In genomic region chr6:44269921-44270525, GRCh38 we compare ENCODE assay signal across 9 cellular contexts. TPM values are rescaled to one million over a fixed set of nuclear protein-coding genes. Genes with fewer than 3 reads are reported as not detected.
DNase-seq lines count a peak whose midpoint lies in the region; ATAC-seq and TF ChIP-seq lines count a peak whose summit lies in the region.
"Had no signal": no experiment of that assay in that cellular context is flagged by ENCODE, and none has a peak within 500 bp of the region (broad histone marks: within the 10 kb centered on the region; RNA-seq: fewer than 3 reads in every experiment).

TMEM151B (plus strand) TSS chr6:44270450; CDS start chr6:44270743, 293 bp downstream.

- no peak within 1 kb of the TSS for H2BK12ac ChIP-seq in mesenchymal stem cell (ENCODE audit: low read length in 2 of 2)

- H3K27ac ChIP-seq in cardiac muscle cell (no peak within 1 kb of the TSS), mesenchymal stem cell (ENCODE audit: low read length, poor library complexity, severe bottlenecking) (no peak within 1 kb of the TSS), vagina (no peak within 1 kb of the TSS)

- H3K9me3 ChIP-seq in cardiac muscle cell (ENCODE audit: low read depth) (no peaks in the 10 kb centered on the region), mesenchymal stem cell (ENCODE audit: control insufficient read depth, low read length) (no peaks in the 10 kb centered on the region), vagina (no peaks in the 10 kb centered on the region)

- peaks cover 29% of the 10 kb centered on the region for H3K4me1 Mint-ChIP-seq in activated naive CD8-positive, alpha-beta T cell treated with anti-CD3 and anti-CD28 coated beads for 36 hours

- no peak within 1 kb of the TSS for H2BK5ac ChIP-seq in mesenchymal stem cell (ENCODE audit: low read depth, low read length, poor library complexity, severe bottlenecking)

- 11% methylated on average over 9 of the region's 29 CpGs for WGBS in mesenchymal stem cell

- H3K4me3 ChIP-seq in cardiac muscle cell (peak within 1 kb of the TSS; percentile 52), mesenchymal stem cell (ENCODE audit: insufficient read depth in 1 of 2, low read depth in 1 of 2, low read length in 2 of 2) (peak within 1 kb of the TSS in 1 of 2 experiments; percentile 48), vagina (peak within 1 kb of the TSS; percentile 35 to 51)

- TF ChIP-seq POLR2A in vagina (IDR thresholded peaks at IDR 0.05), result no peak

- no peaks in the 10 kb centered on the region for H3K79me1 ChIP-seq in mesenchymal stem cell (replicated peaks; ENCODE audit: low read length, poor library complexity, severe bottlenecking)

- no peak within 1 kb of the TSS for H2BK15ac ChIP-seq in mesenchymal stem cell (ENCODE audit: low read depth, poor library complexity, severe bottlenecking)

- no peak within 1 kb of the TSS for H2AK5ac ChIP-seq in mesenchymal stem cell (ENCODE audit: low read length, severe bottlenecking)

- H3K14ac ChIP-seq in mesenchymal stem cell (ENCODE audit: low read length in 2 of 2), result no peak within 1 kb of the TSS

- CTCF ChIA-PET in GM10248 (lab: Yijun Ruan, JAX), result interaction anchor here (1.4 to 7.3 kb wide), 6 partner anchors 8 to 97 kb away, joined by 5 to 182 read pairs (median 29); partner anchors contain the start of gene AARS2

- H3K4me1 ChIP-seq in cardiac muscle cell (ENCODE audit: low read depth), result peaks cover 3% of the 10 kb centered on the region
- peaks cover 2% of the 10 kb centered on the region for H3K4me1 ChIP-seq in mesenchymal stem cell (ENCODE audit: control insufficient read depth, insufficient read depth, low read depth, low read length)
- peaks cover 1% of the 10 kb centered on the region for H3K4me1 ChIP-seq in vagina

- no peak within 1 kb of the TSS for H3K9ac ChIP-seq in mesenchymal stem cell (ENCODE audit: low read length)

- H3K27me3 ChIP-seq in cardiac muscle cell (peaks cover 26% of the 10 kb centered on the region), mesenchymal stem cell (ENCODE audit: control insufficient read depth in 1 of 2, insufficient read depth in 1 of 2, low read length in 2 of 2) (peaks cover 59 to 65% of the 10 kb centered on the region in 2 experiments), vagina (peaks cover 8% of the 10 kb centered on the region)

- H3K36me3 ChIP-seq in cardiac muscle cell (no peaks in the 10 kb centered on the region), mesenchymal stem cell (ENCODE audit: control insufficient read depth in 1 of 2, insufficient read depth in 2 of 2, low read depth in 1 of 2, low read length in 2 of 2) (no peaks in the 10 kb centered on the region), vagina (no peaks in the 10 kb centered on the region)

- peak within 1 kb of the TSS; percentile 70 for H3K4me2 ChIP-seq in mesenchymal stem cell (ENCODE audit: low read length, poor library complexity, severe bottlenecking)

- no peak within 1 kb of the TSS for H4K91ac ChIP-seq in mesenchymal stem cell (ENCODE audit: low read length)

- H3K27ac Mint-ChIP-seq in activated naive CD8-positive, alpha-beta T cell treated with anti-CD3 and anti-CD28 coated beads for 36 hours, result no peak within 1 kb of the TSS

- POLR2A ChIA-PET in GM10248 (lab: Yijun Ruan, JAX), result no interaction called here

- no peak for TF ChIP-seq CTCF in cardiac muscle cell (IDR thresholded peaks at IDR 0.05; ENCODE audit: low read depth, low read length)
- TF ChIP-seq CTCF in vagina (IDR thresholded peaks at IDR 0.05), result no peak
- no peak for TF ChIP-seq CTCF in GM10248 (IDR thresholded peaks at IDR 0.05; ENCODE audit: control extremely low read depth, extremely low read depth, low read depth, missing control alignments)

- H2BK120ac ChIP-seq in mesenchymal stem cell (ENCODE audit: low read depth, low read length), result no peak within 1 kb of the TSS

- peaks cover 58% of the 10 kb centered on the region for H3K27me3 Mint-ChIP-seq in activated naive CD8-positive, alpha-beta T cell treated with anti-CD3 and anti-CD28 coated beads for 36 hours

- no peak within 1 kb of the TSS for H4K8ac ChIP-seq in mesenchymal stem cell (ENCODE audit: low read length)

- H3K18ac ChIP-seq in mesenchymal stem cell (ENCODE audit: low read depth in 1 of 2, low read length in 2 of 2), result no peak within 1 kb of the TSS

- H3K36me3 Mint-ChIP-seq in activated naive CD8-positive, alpha-beta T cell treated with anti-CD3 and anti-CD28 coated beads for 36 hours, result no peaks in the 10 kb centered on the region

- DNase-seq in cardiac muscle cell (ENCODE audit: low read depth in 1 of 2, low spot score in 1 of 2), result no peak
- no peak for DNase-seq in left ventricle myocardium superior
- peak; percentile 24 for DNase-seq in activated naive CD8-positive, alpha-beta T cell treated with anti-CD3 and anti-CD28 coated beads for 36 hours
- DNase-seq in mesenchymal stem cell, result no peak
- DNase-seq in vagina (ENCODE audit: extremely low spot score in 2 of 2), result no peak
- DNase-seq in NCI-H1436 (lab: John Stamatoyannopoulos, UW), result no peak
- no peak for DNase-seq in GM10248 (ENCODE audit: extremely low spot score)

- no peak within 1 kb of the TSS for H2AFZ ChIP-seq in mesenchymal stem cell (ENCODE audit: low read depth, low read length)

- ATAC-seq in left ventricle myocardium superior (no peak), HG02678 (IDR thresholded peaks at IDR 0.05; ENCODE audit: unreplicated experiment) (no peak)

- no peak within 1 kb of the TSS for H3K4ac ChIP-seq in mesenchymal stem cell (ENCODE audit: low read depth in 1 of 2, low read length in 2 of 2)

- peak within 1 kb of the TSS; percentile 68 for H3K4me3 Mint-ChIP-seq in activated naive CD8-positive, alpha-beta T cell treated with anti-CD3 and anti-CD28 coated beads for 36 hours

- intact Hi-C loops in left ventricle myocardium superior (cut with micrococcal nuclease), result loop anchor here (5.0 to 10.0 kb wide), 2 partner anchors 45 to 67 kb away; partner anchors contain the start of gene AARS2
- intact Hi-C loops in vagina (cut with DNase I), result no loop called here

- H3K23ac ChIP-seq in mesenchymal stem cell (ENCODE audit: low read length in 2 of 2), result no peak within 1 kb of the TSS

- H3K9me3 Mint-ChIP-seq in activated naive CD8-positive, alpha-beta T cell treated with anti-CD3 and anti-CD28 coated beads for 36 hours, result no peaks in the 10 kb centered on the region

RNA-seq across cellular contexts. Expression of gene TMEM151B, which starts in this region (rescaled TPM):
- total RNA-seq in cardiac muscle cell (0.21 and 0.39 TPM in 2 replicates), left ventricle myocardium superior (not detected), vagina (0.49 TPM)
- polyA plus RNA-seq in cardiac muscle cell, result 0.29 and 0.77 TPM in 2 replicates
- total RNA-seq in activated naive CD8-positive, alpha-beta T cell treated with anti-CD3 and anti-CD28 coated beads for 36 hours, result not detected
- polyA plus RNA-seq in mesenchymal stem cell (2013, experiment 1 of 2), result not detected
- not detected for polyA plus RNA-seq in mesenchymal stem cell (2013, experiment 2 of 2)
- polyA plus RNA-seq: keratinocyte had no signal

Comparison
In these comparisons a context has a peak if more than half of its experiments do, and no peak if none do; other contexts are left out.
1. Peak in DNase-seq in activated naive CD8-positive, alpha-beta T cell treated with anti-CD3 and anti-CD28 coated beads for 36 hours; RNA of the gene not detected or under 1 TPM.